Comparison of ENCODE assay signal across 8 cellular contexts in the genomic region with DNA sequence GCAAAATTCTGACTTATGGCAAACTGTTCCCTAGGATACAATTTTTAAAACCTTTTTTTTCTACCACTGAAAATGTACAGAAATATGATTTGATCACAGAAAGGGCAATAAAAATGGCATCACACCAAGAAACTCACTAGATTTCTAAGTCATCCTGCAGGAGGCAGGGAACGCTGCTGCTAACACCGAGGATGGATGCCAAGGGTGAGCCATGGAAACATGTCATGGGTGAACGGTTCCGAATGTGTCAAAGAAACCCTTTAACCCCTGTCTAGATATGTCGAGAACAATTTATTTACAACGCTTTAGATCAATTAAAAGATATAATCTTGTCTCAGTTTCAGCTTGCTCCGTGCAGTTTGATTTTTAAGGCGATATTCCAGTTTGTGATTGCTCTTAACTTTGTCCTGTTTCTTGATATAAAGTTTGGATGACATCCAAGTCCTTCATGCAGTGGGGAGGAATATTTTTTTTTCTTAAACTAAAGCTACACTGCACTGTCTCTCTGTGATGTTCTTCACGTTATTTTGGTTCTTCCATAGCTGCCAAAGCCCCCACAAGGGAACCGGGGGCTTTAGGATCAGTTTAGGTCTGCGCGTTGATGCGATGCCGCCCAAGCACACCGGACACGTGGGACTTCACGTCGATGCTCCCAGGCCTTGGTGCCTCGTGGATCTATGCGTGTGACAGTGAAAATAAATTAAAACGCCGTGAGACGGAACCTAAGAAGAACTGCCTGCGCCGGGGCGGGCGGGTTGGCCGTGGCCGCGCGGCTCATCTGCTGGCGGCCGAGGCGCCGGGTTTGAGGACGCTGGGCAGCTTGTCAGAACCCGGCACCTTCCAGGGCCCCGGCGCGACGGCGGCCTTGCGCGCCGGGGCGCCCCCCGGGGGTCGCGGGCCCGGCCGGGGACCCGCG.
DNase-seq lines count a peak whose midpoint lies in the region; ATAC-seq lines count a peak whose summit lies in the region.

No MANE protein-coding gene starts in this region.

- H3K4me1 ChIP-seq in right cardiac atrium (ENCODE audit: control insufficient read depth, insufficient read depth, low read length), result peaks cover 2% of the 10 kb centered on the region

- peaks cover 39% of the 10 kb centered on the region for H3K27me3 Mint-ChIP-seq in activated naive CD8-positive, alpha-beta T cell treated with anti-CD3 and anti-CD28 coated beads, Interleukin-2, amount 10 ng/mL, durations not matched to agents 7 days and 5 days

- H3K27ac ChIP-seq in right cardiac atrium (ENCODE audit: low read length), result peak overlapping the region; percentile 88

- no peaks in the 10 kb centered on the region for H3K9me3 Mint-ChIP-seq in activated naive CD8-positive, alpha-beta T cell treated with anti-CD3 and anti-CD28 coated beads, Interleukin-2, amount 10 ng/mL, durations not matched to agents 7 days and 5 days

- H3K4me1 Mint-ChIP-seq in activated naive CD8-positive, alpha-beta T cell treated with anti-CD3 and anti-CD28 coated beads, Interleukin-2, amount 10 ng/mL, durations not matched to agents 7 days and 5 days, result peaks cover 6% of the 10 kb centered on the region

- POLR2A ChIA-PET in activated naive CD8-positive, alpha-beta T cell treated with anti-CD3 and anti-CD28 coated beads, Interleukin-2, amount 10 ng/mL, durations not matched to agents 7 days and 5 days (lab: Charles Lee), result interaction anchor here (2.3 kb wide), 1 partner anchor 23 kb away, joined by 9 read pairs; no protein-coding TSS in a partner anchor

- H3K4me3 Mint-ChIP-seq in activated naive CD8-positive, alpha-beta T cell treated with anti-CD3 and anti-CD28 coated beads, Interleukin-2, amount 10 ng/mL, durations not matched to agents 7 days and 5 days, result peak overlapping the region; percentile 87

- peak; percentile 9 for ATAC-seq in HG02571 (IDR thresholded peaks at IDR 0.05; ENCODE audit: unreplicated experiment)
- no peak for ATAC-seq in activated naive CD8-positive, alpha-beta T cell treated with anti-CD3 and anti-CD28 coated beads, Interleukin-2, amount 10 ng/mL, durations not matched to agents 7 days and 5 days (ENCODE audit: low read depth)
- ATAC-seq in right cardiac atrium, result no peak
- peak; percentile 44 for ATAC-seq in sciatic nerve
- ATAC-seq in GM21619 (IDR thresholded peaks at IDR 0.05; ENCODE audit: unreplicated experiment), result no peak

- intact Hi-C loops in right cardiac atrium (cut with DNase I) (no loop called here), sciatic nerve (cut with DNase I) (no loop called here)

- H3K27ac Mint-ChIP-seq in activated naive CD8-positive, alpha-beta T cell treated with anti-CD3 and anti-CD28 coated beads, Interleukin-2, amount 10 ng/mL, durations not matched to agents 7 days and 5 days, result no peak overlapping the region

- no peaks in the 10 kb centered on the region for H3K36me3 Mint-ChIP-seq in activated naive CD8-positive, alpha-beta T cell treated with anti-CD3 and anti-CD28 coated beads, Interleukin-2, amount 10 ng/mL, durations not matched to agents 7 days and 5 days

- H3K9me3 ChIP-seq in right cardiac atrium (ENCODE audit: control insufficient read depth, low read length), result no peaks in the 10 kb centered on the region

- H3K27me3 ChIP-seq in right cardiac atrium (ENCODE audit: control insufficient read depth, insufficient read depth), result no peaks in the 10 kb centered on the region

- peak overlapping the region; percentile 87 for H3K4me3 ChIP-seq in right cardiac atrium (ENCODE audit: low read length)

- DNase-seq in ELF-1 (ENCODE audit: low read depth, low spot score), result peak; percentile 43
- peak; percentile 58 for DNase-seq in NCI-H2227 (lab: John Stamatoyannopoulos, UW; ENCODE audit: unreplicated experiment)
- DNase-seq in activated naive CD8-positive, alpha-beta T cell treated with anti-CD3 and anti-CD28 coated beads, Interleukin-2, amount 10 ng/mL, durations not matched to agents 7 days and 5 days, result no peak
- peak; percentile 67 to 77 (median 74) for DNase-seq in right cardiac atrium
- peak; percentile 66 for DNase-seq in sciatic nerve (ENCODE audit: low spot score)
- no peak for DNase-seq in NCI-H524 treated with DMSO at 0.1 percent for 48 hours (lab: John Stamatoyannopoulos, UW)

- WGBS in right cardiac atrium, result 4% methylated on average over 53 of the region's 53 CpGs

Comparison
In these comparisons a context has a peak if more than half of its experiments do, and no peak if none do; other contexts are left out.
1. DNase-seq: peak in ELF-1 (single experiment), NCI-H2227 (single experiment), right cardiac atrium (3 of 3) and sciatic nerve (single experiment); none in activated naive CD8-positive, alpha-beta T cell treated with anti-CD3 and anti-CD28 coated beads, Interleukin-2, amount 10 ng/mL, durations not matched to agents 7 days and 5 days (single experiment) and NCI-H524 treated with DMSO at 0.1 percent for 48 hours (single experiment).
2. ATAC-seq: peak in HG02571 (single experiment) and sciatic nerve (single experiment); none in activated naive CD8-positive, alpha-beta T cell treated with anti-CD3 and anti-CD28 coated beads, Interleukin-2, amount 10 ng/mL, durations not matched to agents 7 days and 5 days (single experiment), right cardiac atrium (0 of 2) and GM21619 (single experiment).